ENCODE assay signal across 18 cellular contexts in genomic region chr22:19423906-19424500, GRCh38. TPM values are rescaled to one million over a fixed set of nuclear protein-coding genes. Genes with fewer than 3 reads are reported as not detected.
A peak's percentile ranks its signal among the peaks of the same experiment; 100 is the strongest.
DNase-seq lines count a peak whose midpoint lies in the region; ATAC-seq lines count a peak whose summit lies in the region.
"Had no signal": no experiment of that assay in that cellular context is flagged by ENCODE, and none has a peak within 500 bp of the region (broad histone marks: within the 10 kb centered on the region; RNA-seq: fewer than 3 reads in every experiment).

No MANE protein-coding gene starts in this region.

- ATAC-seq in left cardiac atrium (no peak), T-helper 17 cell (no peak), HG03469 (IDR thresholded peaks at IDR 0.05; ENCODE audit: unreplicated experiment) (no peak), GM21447 (IDR thresholded peaks at IDR 0.05; ENCODE audit: unreplicated experiment) (no peak)
- ATAC-seq in naive thymus-derived CD4-positive, alpha-beta T cell, result no peak
- ATAC-seq: esophagus mucosa, sciatic nerve had no signal

- H3K27me3 ChIP-seq in naive thymus-derived CD4-positive, alpha-beta T cell (ENCODE audit: control insufficient read depth in 2 of 2, insufficient read depth in 2 of 2, low read length in 2 of 2), result no peaks in the 10 kb centered on the region
- H3K27me3 ChIP-seq: MG63 had no signal

- no peaks in the 10 kb centered on the region for H3K9me3 Mint-ChIP-seq in naive thymus-derived CD4-positive, alpha-beta T cell
- H3K9me3 Mint-ChIP-seq: stimulated activated naive CD8-positive, alpha-beta T cell treated with anti-CD3 and anti-CD28 coated beads, Interleukin-15, Interleukin-2, amounts not matched to agents 100 ng/mL and 50 ng/mL, for 24 hours had no signal

- H3K4me1 Mint-ChIP-seq in T-helper 17 cell, result peaks cover 68% of the 10 kb centered on the region
- peaks cover 58 to 96% (median 88%) of the 10 kb centered on the region in 7 donors for H3K4me1 Mint-ChIP-seq in naive thymus-derived CD4-positive, alpha-beta T cell

- H3K4me3 ChIP-seq in naive thymus-derived CD4-positive, alpha-beta T cell (ENCODE audit: low read length), result no peak overlapping the region
- H3K4me3 ChIP-seq: MG63 had no signal

- H3K4me1 ChIP-seq in naive thymus-derived CD4-positive, alpha-beta T cell (ENCODE audit: control insufficient read depth in 2 of 2, insufficient read depth in 2 of 2, low read length in 2 of 2), result peaks cover 25 to 43% of the 10 kb centered on the region in 2 donors
- H3K4me1 ChIP-seq: Caco-2 had no signal

- no peak overlapping the region for H3K4me3 Mint-ChIP-seq in T-helper 17 cell
- peak overlapping the region in 2 of 10 donors; percentile 19 to 39 for H3K4me3 Mint-ChIP-seq in naive thymus-derived CD4-positive, alpha-beta T cell
- H3K4me3 Mint-ChIP-seq: stimulated activated naive CD8-positive, alpha-beta T cell treated with anti-CD3 and anti-CD28 coated beads, Interleukin-15, Interleukin-2, amounts not matched to agents 100 ng/mL and 50 ng/mL, for 24 hours had no signal

- CTCF ChIA-PET in naive thymus-derived CD4-positive, alpha-beta T cell (lab: Charles Lee), result interaction anchor here (0.6 kb wide), 1 partner anchor 192 kb away, joined by 3 read pairs; no protein-coding TSS in a partner anchor

- POLR2A ChIA-PET in naive thymus-derived CD4-positive, alpha-beta T cell (lab: Charles Lee), result no interaction called here

- H3K27me3 Mint-ChIP-seq in T-helper 17 cell, result no peaks in the 10 kb centered on the region
- no peaks in the 10 kb centered on the region for H3K27me3 Mint-ChIP-seq in naive thymus-derived CD4-positive, alpha-beta T cell
- H3K27me3 Mint-ChIP-seq: stimulated activated naive CD8-positive, alpha-beta T cell treated with anti-CD3 and anti-CD28 coated beads, Interleukin-15, Interleukin-2, amounts not matched to agents 100 ng/mL and 50 ng/mL, for 24 hours had no signal

- intact Hi-C loops in cardiac septum (cut with DNase I), result no loop called here
- intact Hi-C loops in left cardiac atrium (cut with DNase I), result no loop called here
- intact Hi-C loops in naive thymus-derived CD4-positive, alpha-beta T cell (cut with micrococcal nuclease), result no loop called here

- H3K27ac Mint-ChIP-seq in T-helper 17 cell, result peak overlapping the region; percentile 89
- peak overlapping the region in 6 of 9 donors; percentile 7 to 93 (median 78) for H3K27ac Mint-ChIP-seq in naive thymus-derived CD4-positive, alpha-beta T cell

- H3K9me3 ChIP-seq in T-helper 17 cell (ENCODE audit: control insufficient read depth, low read length, poor library complexity, severe bottlenecking), result no peaks in the 10 kb centered on the region
- no peaks in the 10 kb centered on the region for H3K9me3 ChIP-seq in naive thymus-derived CD4-positive, alpha-beta T cell (ENCODE audit: control insufficient read depth in 2 of 3, low read length in 3 of 3)
- H3K9me3 ChIP-seq: Caco-2, MG63 had no signal

- H3K36me3 ChIP-seq in naive thymus-derived CD4-positive, alpha-beta T cell (ENCODE audit: control insufficient read depth in 2 of 3, insufficient read depth in 3 of 3, low read length in 3 of 3), result no peaks in the 10 kb centered on the region

- DNase-seq in cardiac septum (ENCODE audit: low spot score), result peak; percentile 77
- DNase-seq in left cardiac atrium, result no peak
- DNase-seq in T-helper 17 cell, result no peak
- DNase-seq in naive thymus-derived CD4-positive, alpha-beta T cell, result no peak
- DNase-seq in stimulated activated CD4-positive, alpha-beta T cell treated with anti-CD3 and anti-CD28 coated beads, Interleukin-2, amount 100 ng/mL, for 48 hours, result no peak
- DNase-seq: activated CD4-positive, alpha-beta T cell treated with anti-CD3 and anti-CD28 coated beads for 48 hours; Caco-2; HCEC 1CT; MG63; midbrain; NCI-H2029; NCI-H446; RPMI8226 had no signal

- H3K27ac ChIP-seq in naive thymus-derived CD4-positive, alpha-beta T cell (ENCODE audit: low read depth, low read length), result no peak overlapping the region

- H3K36me3 Mint-ChIP-seq in T-helper 17 cell (ENCODE audit: low read depth), result peaks cover 3% of the 10 kb centered on the region
- peaks cover 0 to 22% (median 0%) of the 10 kb centered on the region in 5 donors for H3K36me3 Mint-ChIP-seq in naive thymus-derived CD4-positive, alpha-beta T cell

RNA-seq across cellular contexts. Expression of gene HIRA, which starts 7.5 kb away (rescaled TPM):
- total RNA-seq in cardiac septum, result 15.0 TPM
- 10 to 100 TPM; 15.3 to 22.1 TPM for total RNA-seq in left cardiac atrium
- 10 to 100 TPM; 23.1 to 24.9 TPM for total RNA-seq in T-helper 17 cell
- 10 to 100 TPM; 21.2 to 42.3 (median 29.2) TPM for total RNA-seq in naive thymus-derived CD4-positive, alpha-beta T cell
- 1 to 10 TPM; 2.8 to 4.9 TPM for polyA plus RNA-seq in naive thymus-derived CD4-positive, alpha-beta T cell

RNA-seq across cellular contexts. Expression of gene MRPL40, which starts 8.3 kb away (rescaled TPM):
- total RNA-seq in cardiac septum (44.1 TPM), left cardiac atrium (10 to 100 TPM; 30.2 to 32.2 TPM), T-helper 17 cell (10 to 100 TPM; 10.2 to 11.1 TPM)
- total RNA-seq in naive thymus-derived CD4-positive, alpha-beta T cell, result 10 to 100 TPM; 11.5 to 21.2 (median 17.0) TPM
- 10 to 100 TPM; 65.3 to 72.1 TPM for polyA plus RNA-seq in naive thymus-derived CD4-positive, alpha-beta T cell

RNA-seq across cellular contexts. Expression of gene C22orf39, which starts 23.5 kb away (rescaled TPM):
- total RNA-seq in cardiac septum, result 48.7 TPM
- total RNA-seq in left cardiac atrium, result 10 to 100 TPM; 38.3 to 48.0 TPM
- total RNA-seq in T-helper 17 cell, result 10 to 100 TPM; 31.6 to 32.7 TPM
- 10 to 100 TPM; 34.2 to 44.9 (median 36.8) TPM for total RNA-seq in naive thymus-derived CD4-positive, alpha-beta T cell
- polyA plus RNA-seq in naive thymus-derived CD4-positive, alpha-beta T cell, result 10 to 100 TPM; 51.8 to 58.0 TPM

RNA-seq across cellular contexts. Expression of gene UFD1, which starts 55.0 kb away (rescaled TPM):
- 36.2 TPM for total RNA-seq in cardiac septum
- 10 to 100 TPM; 43.8 to 46.9 TPM for total RNA-seq in left cardiac atrium
- total RNA-seq in T-helper 17 cell, result 10 to 100 TPM; 76.3 to 79.2 TPM
- 10 to 100 TPM; 46.8 to 84.8 (median 66.9) TPM for total RNA-seq in naive thymus-derived CD4-positive, alpha-beta T cell
- 10 to 100 TPM; 78.7 to 87.8 TPM for polyA plus RNA-seq in naive thymus-derived CD4-positive, alpha-beta T cell

RNA-seq across cellular contexts. Expression of gene CDC45, which starts 55.7 kb away (rescaled TPM):
- not detected for total RNA-seq in cardiac septum
- 1 to 10 TPM in 1 of 2 donors, under 1 TPM in 1; 0.34 to 2.1 TPM for total RNA-seq in left cardiac atrium
- total RNA-seq in T-helper 17 cell, result under 1 TPM; 0.32 to 0.37 TPM
- 10 to 100 TPM in 1 of 5 experiments, 1 to 10 TPM in 1, under 1 TPM in 3; 0.35 to 57.7 (median 0.85) TPM for total RNA-seq in naive thymus-derived CD4-positive, alpha-beta T cell
- 1 to 10 TPM in 1 of 2 donors, under 1 TPM in 1; 0.45 to 1.7 TPM for polyA plus RNA-seq in naive thymus-derived CD4-positive, alpha-beta T cell
- total RNA-seq: sciatic nerve had no signal
